In the genomic region with DNA sequence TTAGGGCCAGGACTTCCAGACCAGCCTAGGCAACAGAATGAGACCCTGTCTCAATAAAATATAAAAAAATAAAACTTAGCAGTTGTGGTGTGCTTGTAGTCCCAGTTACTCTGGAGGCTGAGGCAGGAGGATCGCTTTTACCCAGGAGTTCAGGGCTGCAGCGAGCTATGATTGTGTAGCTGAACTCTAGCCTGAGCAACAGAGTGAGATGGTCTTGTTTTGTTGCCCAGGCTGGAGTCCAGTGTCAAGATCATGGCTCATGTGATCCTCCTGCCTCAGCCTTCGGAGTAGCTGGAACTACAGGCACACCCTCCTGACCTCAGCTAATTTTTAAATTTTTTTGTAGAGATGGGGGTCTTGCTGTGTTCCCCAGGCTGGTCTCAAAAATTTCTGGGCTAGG, we compare ENCODE assay signal across 1 cellular context.
TF ChIP-seq lines count a peak whose summit lies in the region.

No MANE protein-coding gene starts in this region.

TF ChIP-seq in K562, 482 proteins besides CTCF, POLR2A, EP300 and RAD21:
- TF ChIP-seq SAFB (IDR thresholded peaks at IDR 0.05; ENCODE audit: borderline replicate concordance, low read depth, low read length) = no peak
- TF ChIP-seq, protein P1, sequence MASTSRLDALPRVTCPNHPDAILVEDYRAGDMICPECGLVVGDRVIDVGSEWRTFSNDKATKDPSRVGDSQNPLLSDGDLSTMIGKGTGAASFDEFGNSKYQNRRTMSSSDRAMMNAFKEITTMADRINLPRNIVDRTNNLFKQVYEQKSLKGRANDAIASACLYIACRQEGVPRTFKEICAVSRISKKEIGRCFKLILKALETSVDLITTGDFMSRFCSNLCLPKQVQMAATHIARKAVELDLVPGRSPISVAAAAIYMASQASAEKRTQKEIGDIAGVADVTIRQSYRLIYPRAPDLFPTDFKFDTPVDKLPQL (IDR thresholded peaks at IDR 0.05; ENCODE audit: extremely low read depth, insufficient read length) = no peak
- TF ChIP-seq TCF7L2 (IDR thresholded peaks at IDR 0.05; ENCODE audit: low read depth, low read length) = no peak
- TF ChIP-seq NR1H2 (CRISPR knock-in tag; IDR thresholded peaks at IDR 0.05) = no peak
- 0 out of 2 replicates have a peak, but pooled peaks have one; percentile 2 for TF ChIP-seq BCOR (IDR thresholded peaks at IDR 0.05)
- no peak for TF ChIP-seq ZC3H11A (IDR thresholded peaks at IDR 0.05; ENCODE audit: low read depth, low read length)
- no peak for TF ChIP-seq RBFOX2 (IDR thresholded peaks at IDR 0.05; ENCODE audit: low read depth, low read length)
- TF ChIP-seq, protein P2, sequence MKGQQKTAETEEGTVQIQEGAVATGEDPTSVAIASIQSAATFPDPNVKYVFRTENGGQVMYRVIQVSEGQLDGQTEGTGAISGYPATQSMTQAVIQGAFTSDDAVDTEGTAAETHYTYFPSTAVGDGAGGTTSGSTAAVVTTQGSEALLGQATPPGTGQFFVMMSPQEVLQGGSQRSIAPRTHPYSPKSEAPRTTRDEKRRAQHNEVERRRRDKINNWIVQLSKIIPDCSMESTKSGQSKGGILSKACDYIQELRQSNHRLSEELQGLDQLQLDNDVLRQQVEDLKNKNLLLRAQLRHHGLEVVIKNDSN (CRISPR knock-in tag; IDR thresholded peaks at IDR 0.05) = 0 out of 2 replicates have a peak, but pooled peaks have one; percentile 9
- TF ChIP-seq ARNT (IDR thresholded peaks at IDR 0.05) = no peak
